17 cellular contexts compared by ENCODE assay signal in genomic region chrX:10486373-10486772, GRCh38.
DNase-seq lines count a peak whose midpoint lies in the region; ATAC-seq and TF ChIP-seq lines count a peak whose summit lies in the region.
"Had no signal": no experiment of that assay in that cellular context is flagged by ENCODE, and none has a peak within 500 bp of the region (broad histone marks: within the 10 kb centered on the region; RNA-seq: fewer than 3 reads in every experiment).

No MANE protein-coding gene starts in this region.

- H3K4me3 ChIP-seq in cardiac fibroblast (replicated peaks in 1 of 2; ENCODE audit: low read depth in 2 of 2, low read length in 2 of 2): no peak overlapping the region
- H3K4me3 ChIP-seq: gastroesophageal sphincter, lower lobe of right lung, SJCRH30, stomach had no signal

- TF ChIP-seq CTCF in cardiac fibroblast (IDR thresholded peaks at IDR 0.05; ENCODE audit: low read depth, low read length): no peak

- DNase-seq in HS-5 (ENCODE audit: low read depth) (peak; percentile 50), cardiac fibroblast (ENCODE audit: low read depth in 2 of 2) (peak; percentile 77 to 90), left ventricle myocardium superior (no peak), posterior vena cava (ENCODE audit: low spot score) (no peak)
- DNase-seq: activated B cell treated with CpG ODN at 0.5 μM for 24 hours; activated T-cell treated with anti-CD3 and anti-CD28 coated beads, Interleukin-2, amount 50 U/mL, for 24 hours; caudate nucleus; DMS53; lower lobe of right lung; NCI-H526 treated with DMSO at 0.1 percent for 48 hours; SJCRH30; stimulated activated CD4-positive, alpha-beta T cell treated with anti-CD3 and anti-CD28 coated beads, Interleukin-4, amount 100 ng/mL, for 1 hour; stomach had no signal

- ATAC-seq in left ventricle myocardium superior (peak; percentile 44), GM21619 (IDR thresholded peaks at IDR 0.05; ENCODE audit: unreplicated experiment) (no peak), GM19397 (IDR thresholded peaks at IDR 0.05; ENCODE audit: unreplicated experiment) (no peak), GM21360 (IDR thresholded peaks at IDR 0.05; ENCODE audit: unreplicated experiment) (no peak)
- ATAC-seq: gastroesophageal sphincter had no signal

- intact Hi-C loops in left ventricle myocardium superior (cut with micrococcal nuclease) (loop anchor here (10.0 kb wide), 1 partner anchor 108 kb away; no protein-coding TSS in a partner anchor), posterior vena cava (cut with DNase I) (no loop called here)

Comparison
In these comparisons a context has a peak if more than half of its experiments do, and no peak if none do; other contexts are left out.
1. DNase-seq: peak in HS-5 (single experiment) and cardiac fibroblast (2 of 2); none in left ventricle myocardium superior (single experiment) and posterior vena cava (single experiment).